9 cellular contexts compared by ENCODE assay signal in genomic region chr6:56683882-56684281, GRCh38. TPM values are rescaled to one million over a fixed set of nuclear protein-coding genes. Genes with fewer than 3 reads are reported as not detected.
DNase-seq lines count a peak whose midpoint lies in the region; ATAC-seq and TF ChIP-seq lines count a peak whose summit lies in the region.
"Had no signal": no experiment of that assay in that cellular context is flagged by ENCODE, and none has a peak within 500 bp of the region (broad histone marks: within the 10 kb centered on the region; RNA-seq: fewer than 3 reads in every experiment).

No MANE protein-coding gene starts in this region.

- TF ChIP-seq CTCF in body of pancreas (IDR thresholded peaks at IDR 0.05), result no peak
- TF ChIP-seq CTCF in tibial artery (IDR thresholded peaks at IDR 0.05), result no peak

- H3K36me3 ChIP-seq in body of pancreas (replicated peaks in 1 of 2; ENCODE audit: insufficient read depth in 1 of 2, low read depth in 2 of 2), result no peaks in the 10 kb centered on the region
- H3K36me3 ChIP-seq in tibial artery, result no peaks in the 10 kb centered on the region

- H3K27me3 ChIP-seq in body of pancreas, result no peaks in the 10 kb centered on the region
- H3K27me3 ChIP-seq in tibial artery, result no peaks in the 10 kb centered on the region

- H3K4me3 ChIP-seq in body of pancreas (no peak overlapping the region), tibial artery (no peak overlapping the region)

- H3K4me1 ChIP-seq in body of pancreas (no peaks in the 10 kb centered on the region), tibial artery (peaks cover 0 to 76% (median 37%) of the 10 kb centered on the region in 4 donors)

- H3K9me3 ChIP-seq in body of pancreas (no peaks in the 10 kb centered on the region), tibial artery (no peaks in the 10 kb centered on the region)

- DNase-seq in HT-29 (ENCODE audit: low spot score), result peak; percentile 83
- peak in 3 of 4 donors; percentile 28 to 57 (median 45) for DNase-seq in body of pancreas
- peak; percentile 59 for DNase-seq in hepatic stellate cell (ENCODE audit: low spot score)
- DNase-seq in tibial artery, result peak; percentile 66 to 79
- DNase-seq in activated CD4-positive, CD25-positive, alpha-beta regulatory T cell (lab: John Stamatoyannopoulos, UW), result no peak
- DNase-seq: stimulated activated naive CD8-positive, alpha-beta T cell treated with anti-CD3 and anti-CD28 coated beads, Interleukin-15, amount 100 ng/mL, for 72 hours; T-cell had no signal

- 55 to 56% methylated on average over 1 of the region's 1 CpG for WGBS in body of pancreas, 2 donors

- ATAC-seq in body of pancreas (peak; percentile 86), GM19467 (IDR thresholded peaks at IDR 0.05; ENCODE audit: unreplicated experiment) (no peak), HG03469 (IDR thresholded peaks at IDR 0.05; ENCODE audit: unreplicated experiment) (no peak)
- ATAC-seq: stimulated activated naive CD8-positive, alpha-beta T cell treated with anti-CD3 and anti-CD28 coated beads, Interleukin-15, amount 100 ng/mL, for 72 hours; T-cell had no signal

- no peak for TF ChIP-seq POLR2A in body of pancreas (IDR thresholded peaks at IDR 0.05)

- H3K27ac ChIP-seq in body of pancreas, result peak overlapping the region in 2 of 4 donors; percentile 8 to 43
- peak overlapping the region; percentile 67 to 76 for H3K27ac ChIP-seq in tibial artery

- intact Hi-C loops in body of pancreas (cut with DNase I), result no loop called here
- intact Hi-C loops in tibial artery (cut with DNase I; ENCODE audit: low total_unique reads), result no loop called here

RNA-seq across cellular contexts. Expression of gene DST, which starts 41.2 kb away (rescaled TPM):
- total RNA-seq in HT-29 (2014; rRNA removed; shearing (Covaris generic)), result 32.8 and 33.5 TPM in 2 replicates
- total RNA-seq in body of pancreas, result 100 to 1,000 TPM; 105 to 117 TPM

Comparison
In these comparisons a context has a peak if more than half of its experiments do, and no peak if none do; other contexts are left out.
1. DNase-seq: peak in HT-29 (single experiment), body of pancreas (3 of 4), hepatic stellate cell (single experiment) and tibial artery (2 of 2); none in activated CD4-positive, CD25-positive, alpha-beta regulatory T cell (0 of 4).